9 cellular contexts compared by ENCODE assay signal in the genomic region with DNA sequence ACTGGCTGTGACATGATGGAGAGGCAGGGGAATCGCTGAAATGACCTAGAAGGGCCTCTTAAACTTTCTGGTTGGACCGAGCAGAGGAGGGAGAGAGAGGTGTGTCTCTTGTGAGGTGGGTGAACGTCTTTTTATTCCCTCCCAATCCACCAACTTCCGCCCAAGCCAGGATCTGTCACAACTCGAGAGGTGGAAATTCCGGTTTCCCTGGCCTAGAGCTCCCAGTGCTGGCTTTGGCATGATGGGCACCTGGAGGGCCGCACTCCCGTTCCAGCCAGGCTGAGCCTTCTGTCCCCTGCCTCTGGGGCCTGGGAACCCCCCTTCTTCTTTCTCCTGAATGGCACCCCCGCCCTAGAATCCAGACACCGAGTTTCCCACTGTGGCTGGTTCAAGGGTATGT. TPM values are rescaled to one million over a fixed set of nuclear protein-coding genes. Genes with fewer than 3 reads are reported as not detected.
DNase-seq lines count a peak whose midpoint lies in the region; ATAC-seq and TF ChIP-seq lines count a peak whose summit lies in the region.
"Had no signal": no experiment of that assay in that cellular context is flagged by ENCODE, and none has a peak within 500 bp of the region (broad histone marks: within the 10 kb centered on the region; RNA-seq: fewer than 3 reads in every experiment).

A gene (plus strand): TSS at position 224 of the 400 bp plus-strand sequence. CDS start 994 bp downstream, outside the sequence.

- H4K20me1 ChIP-seq in osteoblast (ENCODE audit: insufficient read depth, low read length) = no peaks in the 10 kb centered on the region

- H3K4me1 ChIP-seq in osteoblast (ENCODE audit: insufficient read depth, low read length) = peaks cover 9% of the 10 kb centered on the region

- no peaks in the 10 kb centered on the region for H3K9me3 ChIP-seq in osteoblast (ENCODE audit: low read depth, low read length)

- peaks cover 7% of the 10 kb centered on the region for H3K27me3 ChIP-seq in osteoblast (ENCODE audit: insufficient read depth, low read length)

- no peaks in the 10 kb centered on the region for H3K79me2 ChIP-seq in osteoblast (ENCODE audit: insufficient read depth, low read length)

- ATAC-seq in GM21737 (IDR thresholded peaks at IDR 0.05; ENCODE audit: unreplicated experiment) = no peak

- TF ChIP-seq CTCF in osteoblast (IDR thresholded peaks at IDR 0.05; ENCODE audit: extremely low read depth, low read depth, low read length) = no peak

- H3K4me2 ChIP-seq in osteoblast (ENCODE audit: insufficient read depth, low read length) = no peak within 1 kb of the TSS

- DNase-seq in ELF-1 (ENCODE audit: low read depth, low spot score) = peak; percentile 44
- peak; percentile 81 for DNase-seq in NCI-H510A treated with DMSO at 0.1 percent for 48 hours (lab: John Stamatoyannopoulos, UW)
- DNase-seq in epithelial cell of prostate (ENCODE audit: low read depth, low spot score) = peak; percentile 37
- peak; percentile 38 for DNase-seq in osteoblast (ENCODE audit: insufficient read length, low spot score, missing footprints)
- no peak for DNase-seq in cerebellar cortex (ENCODE audit: low spot score)
- no peak for DNase-seq in GDM1 (lab: John Stamatoyannopoulos, UW)
- DNase-seq in DMS 273 treated with DMSO at 0.1 percent for 48 hours (lab: John Stamatoyannopoulos, UW) = no peak
- DNase-seq: activated CD8-positive, alpha-beta memory T cell treated with anti-CD3 and anti-CD28 coated beads for 24 hours had no signal

- no peak within 1 kb of the TSS for H2AFZ ChIP-seq in osteoblast (ENCODE audit: low read length)

- peak within 1 kb of the TSS; percentile 41 for H3K27ac ChIP-seq in epithelial cell of prostate
- H3K27ac ChIP-seq in osteoblast (ENCODE audit: low read depth, low read length) = no peak within 1 kb of the TSS

- H3K36me3 ChIP-seq in osteoblast (ENCODE audit: insufficient read depth, low read length) = no peaks in the 10 kb centered on the region

- H3K4me3 ChIP-seq in osteoblast (ENCODE audit: insufficient read depth, low read length) = no peak within 1 kb of the TSS

RNA-seq across cellular contexts. Expression of the gene that starts here (rescaled TPM):
- 1.5 and 1.8 TPM in 2 replicates for total RNA-seq in osteoblast

Comparison
In these comparisons a context has a peak if more than half of its experiments do, and no peak if none do; other contexts are left out.
1. DNase-seq: peak in ELF-1 (single experiment), NCI-H510A treated with DMSO at 0.1 percent for 48 hours (single experiment), epithelial cell of prostate (single experiment) and osteoblast (single experiment); none in cerebellar cortex (single experiment), GDM1 (single experiment) and DMS 273 treated with DMSO at 0.1 percent for 48 hours (single experiment).